Comparison of ENCODE assay signal across 10 cellular contexts in genomic region chr11:73995731-73996130, GRCh38. TPM values are rescaled to one million over a fixed set of nuclear protein-coding genes. Genes with fewer than 3 reads are reported as not detected.
DNase-seq lines count a peak whose midpoint lies in the region; ATAC-seq lines count a peak whose summit lies in the region.
"Had no signal": no experiment of that assay in that cellular context is flagged by ENCODE, and none has a peak within 500 bp of the region (broad histone marks: within the 10 kb centered on the region; RNA-seq: fewer than 3 reads in every experiment).

No MANE protein-coding gene starts in this region.

- ATAC-seq in HG03280 (IDR thresholded peaks at IDR 0.05; ENCODE audit: unreplicated experiment) (peak; percentile 53), esophagus mucosa (no peak)
- peak; percentile 82 for ATAC-seq in stimulated activated naive CD8-positive, alpha-beta T cell treated with anti-CD3 and anti-CD28 coated beads, Interleukin-15, Interleukin-2, amounts not matched to agents 100 U/mL and 50 U/mL, for 24 hours

- H3K27me3 Mint-ChIP-seq in activated T-helper 2 cell treated with anti-CD3 and anti-CD28 coated beads, Interferon-gamma antibody, Interleukin-2, Interleukin-4, amounts not matched to agents 10 μg/mL and 5 μg/mL and 100 μg/mL, durations not matched to agents 14 hours and 24 hours and 36 hours (ENCODE audit: low read depth) = no peaks in the 10 kb centered on the region

- peaks cover 49% of the 10 kb centered on the region for H3K4me1 Mint-ChIP-seq in activated T-helper 2 cell treated with anti-CD3 and anti-CD28 coated beads, Interferon-gamma antibody, Interleukin-2, Interleukin-4, amounts not matched to agents 10 μg/mL and 5 μg/mL and 100 μg/mL, durations not matched to agents 14 hours and 24 hours and 36 hours (ENCODE audit: low read depth)

- peak; percentile 44 for DNase-seq in activated CD8-positive, alpha-beta memory T cell treated with anti-CD3 and anti-CD28 coated beads, Interleukin-2, amount 50 U/mL, for 48 hours
- no peak for DNase-seq in activated CD8-positive, alpha-beta memory T cell treated with anti-CD3 and anti-CD28 coated beads, Interleukin-2, amount 50 U/mL, for 4 hours
- no peak for DNase-seq in activated T-helper 2 cell treated with anti-CD3 and anti-CD28 coated beads, Interferon-gamma antibody, Interleukin-2, Interleukin-4, amounts not matched to agents 10 μg/mL and 5 μg/mL and 100 μg/mL, durations not matched to agents 14 hours and 24 hours and 36 hours (ENCODE audit: low spot score)
- DNase-seq in stimulated activated naive CD8-positive, alpha-beta T cell treated with anti-CD3 and anti-CD28 coated beads, Interleukin-15, Interleukin-2, amounts not matched to agents 100 U/mL and 50 U/mL, for 24 hours = no peak
- DNase-seq in NCI-H1694 (lab: John Stamatoyannopoulos, UW) (no peak), hepatic stellate cell (ENCODE audit: low spot score) (no peak)
- DNase-seq: cortex of kidney, ovary had no signal

- H3K9me3 Mint-ChIP-seq in activated T-helper 2 cell treated with anti-CD3 and anti-CD28 coated beads, Interferon-gamma antibody, Interleukin-2, Interleukin-4, amounts not matched to agents 10 μg/mL and 5 μg/mL and 100 μg/mL, durations not matched to agents 14 hours and 24 hours and 36 hours = no peaks in the 10 kb centered on the region

- H3K4me3 Mint-ChIP-seq in activated T-helper 2 cell treated with anti-CD3 and anti-CD28 coated beads, Interferon-gamma antibody, Interleukin-2, Interleukin-4, amounts not matched to agents 10 μg/mL and 5 μg/mL and 100 μg/mL, durations not matched to agents 14 hours and 24 hours and 36 hours (ENCODE audit: low read depth) = peak overlapping the region; percentile 37

- peak overlapping the region; percentile 96 for H3K27ac Mint-ChIP-seq in activated T-helper 2 cell treated with anti-CD3 and anti-CD28 coated beads, Interferon-gamma antibody, Interleukin-2, Interleukin-4, amounts not matched to agents 10 μg/mL and 5 μg/mL and 100 μg/mL, durations not matched to agents 14 hours and 24 hours and 36 hours

- intact Hi-C loops in activated T-helper 2 cell treated with anti-CD3 and anti-CD28 coated beads, Interferon-gamma antibody, Interleukin-2, Interleukin-4, amounts not matched to agents 10 μg/mL and 5 μg/mL and 100 μg/mL, durations not matched to agents 14 hours and 24 hours and 36 hours (cut with micrococcal nuclease) = loop anchor here (1.0 kb wide), 5 partner anchors 10 to 31 kb away; no protein-coding TSS in a partner anchor

- H3K36me3 Mint-ChIP-seq in activated T-helper 2 cell treated with anti-CD3 and anti-CD28 coated beads, Interferon-gamma antibody, Interleukin-2, Interleukin-4, amounts not matched to agents 10 μg/mL and 5 μg/mL and 100 μg/mL, durations not matched to agents 14 hours and 24 hours and 36 hours (ENCODE audit: low read depth) = peaks cover 10% of the 10 kb centered on the region

RNA-seq across cellular contexts. Expression of gene UCP2, which starts 13.1 kb away (rescaled TPM):
- 429 and 437 TPM in 2 replicates for total RNA-seq in activated T-helper 2 cell treated with anti-CD3 and anti-CD28 coated beads, Interferon-gamma antibody, Interleukin-2, Interleukin-4, amounts not matched to agents 10 μg/mL and 5 μg/mL and 100 μg/mL, durations not matched to agents 14 hours and 24 hours and 36 hours
- 5.3 TPM for total RNA-seq in esophagus mucosa

RNA-seq across cellular contexts. Expression of gene UCP3, which starts 13.2 kb away (rescaled TPM):
- total RNA-seq in activated T-helper 2 cell treated with anti-CD3 and anti-CD28 coated beads, Interferon-gamma antibody, Interleukin-2, Interleukin-4, amounts not matched to agents 10 μg/mL and 5 μg/mL and 100 μg/mL, durations not matched to agents 14 hours and 24 hours and 36 hours = 2.0 and 2.6 TPM in 2 replicates
- 0.28 TPM for total RNA-seq in esophagus mucosa

RNA-seq across cellular contexts. Expression of gene DNAJB13, which starts 44.9 kb away (rescaled TPM):
- 0.44 and 0.52 TPM in 2 replicates for total RNA-seq in activated T-helper 2 cell treated with anti-CD3 and anti-CD28 coated beads, Interferon-gamma antibody, Interleukin-2, Interleukin-4, amounts not matched to agents 10 μg/mL and 5 μg/mL and 100 μg/mL, durations not matched to agents 14 hours and 24 hours and 36 hours
- total RNA-seq in esophagus mucosa = not detected

Comparison
In these comparisons a context has a peak if more than half of its experiments do, and no peak if none do; other contexts are left out.
1. RNA of gene UCP2, which starts 13.1 kb away (total RNA-seq): 429 to 437 TPM in activated T-helper 2 cell treated with anti-CD3 and anti-CD28 coated beads, Interferon-gamma antibody, Interleukin-2, Interleukin-4, amounts not matched to agents 10 μg/mL and 5 μg/mL and 100 μg/mL, durations not matched to agents 14 hours and 24 hours and 36 hours; 5.3 TPM in esophagus mucosa (single experiment); every median in the first group is over 10 times any median in the second.